In the genomic region with DNA sequence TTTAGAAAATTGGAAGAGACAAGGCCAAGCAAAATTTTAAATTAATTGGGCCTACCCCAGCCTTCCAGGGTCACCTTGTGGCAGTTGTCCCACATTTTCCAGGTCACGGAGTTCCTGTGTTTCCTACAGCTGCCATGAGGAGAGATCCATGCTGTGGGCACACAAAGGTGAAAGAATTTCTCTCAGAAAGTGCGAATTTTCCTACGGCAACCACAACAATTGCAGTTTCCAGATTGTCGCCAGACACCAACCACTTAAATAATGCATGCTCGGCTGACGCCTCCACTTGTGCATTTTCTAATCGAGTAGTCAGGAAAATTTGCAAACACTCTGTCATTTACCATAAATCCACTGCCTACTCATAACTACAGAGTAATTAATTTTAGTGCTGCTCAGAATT, we compare ENCODE assay signal across 22 cellular contexts.
"Had no signal": no experiment of that assay in that cellular context is flagged by ENCODE, and none has a peak within 500 bp of the region (broad histone marks: within the 10 kb centered on the region; RNA-seq: fewer than 3 reads in every experiment).

No MANE protein-coding gene starts in this region.

- H3K4me1 Mint-ChIP-seq: activated naive CD8-positive, alpha-beta T cell treated with anti-CD3 and anti-CD28 coated beads for 36 hours; memory B cell had no signal

- H3K9me3 Mint-ChIP-seq: T-helper 1 cell treated with Interleukin-12 subunit alpha and Interleukin-12 subunit beta and Interleukin-4 antibody, amounts not matched to agents 30 μg/mL and 1 μg/mL, for 36 hours; WTC11 had no signal

- H3K36me3 ChIP-seq: heart left ventricle, spleen, tibial nerve had no signal

- H3K27ac Mint-ChIP-seq: activated naive CD8-positive, alpha-beta T cell treated with anti-CD3 and anti-CD28 coated beads for 36 hours; activated T-helper 2 cell treated with anti-CD3 and anti-CD28 coated beads, Interferon-gamma antibody, Interleukin-2, Interleukin-4, amounts not matched to agents 10 μg/mL and 5 μg/mL and 100 μg/mL, durations not matched to agents 14 hours and 24 hours and 36 hours; memory B cell; nephron progenitor cell; T-helper 1 cell treated with Interleukin-12 subunit alpha and Interleukin-12 subunit beta and Interleukin-4 antibody, amounts not matched to agents 30 μg/mL and 1 μg/mL, for 36 hours; WTC11 had no signal

- H3K27me3 Mint-ChIP-seq: activated naive CD8-positive, alpha-beta T cell treated with anti-CD3 and anti-CD28 coated beads for 36 hours; memory B cell had no signal

- H3K36me3 Mint-ChIP-seq: activated naive CD8-positive, alpha-beta T cell treated with anti-CD3 and anti-CD28 coated beads for 36 hours; memory B cell; WTC11 had no signal

- H3K27ac ChIP-seq: epithelial cell of prostate, heart left ventricle, spleen, tibial nerve had no signal

- DNase-seq: activated CD4-positive, alpha-beta T cell treated with anti-CD3 and anti-CD28 coated beads, Interleukin-2, amount 50 U/mL, for 48 hours; activated CD8-positive, alpha-beta memory T cell treated with anti-CD3 and anti-CD28 coated beads, Interleukin-2, amount 50 U/mL, for 48 hours; activated naive CD4-positive, alpha-beta T cell; activated naive CD8-positive, alpha-beta T cell treated with anti-CD3 and anti-CD28 coated beads for 36 hours; activated T-cell treated with anti-CD3 and anti-CD28 coated beads, Interleukin-2, amount 50 U/mL, for 4 hours; heart left ventricle; islet precursor cell; left cardiac atrium; mucosa of descending colon; nephron progenitor cell; posterior cingulate gyrus; spleen; stimulated activated CD4-positive, alpha-beta T cell treated with anti-CD3 and anti-CD28 coated beads, Interleukin-4, amount 100 ng/mL, for 24 hours; stimulated activated naive CD4-positive, alpha-beta T cell treated with Interleukin-2 at 50 U/mL for 16 hours; substantia nigra; T1000 had no signal

- H3K4me1 ChIP-seq: spleen had no signal

- ATAC-seq: activated T-cell treated with anti-CD3 and anti-CD28 coated beads, Interleukin-2, amount 50 U/mL, for 4 hours; heart left ventricle; left cardiac atrium; mucosa of descending colon; WTC11 had no signal

- H3K4me3 Mint-ChIP-seq: activated naive CD8-positive, alpha-beta T cell treated with anti-CD3 and anti-CD28 coated beads for 36 hours; activated T-cell treated with anti-CD3 and anti-CD28 coated beads, Interleukin-2, amount 50 U/mL, for 4 hours; memory B cell; nephron progenitor cell; T-helper 1 cell treated with Interleukin-12 subunit alpha and Interleukin-12 subunit beta and Interleukin-4 antibody, amounts not matched to agents 30 μg/mL and 1 μg/mL, for 36 hours; WTC11 had no signal

- H3K9me3 ChIP-seq: heart left ventricle, mucosa of descending colon, spleen, tibial nerve had no signal

- H3K27me3 ChIP-seq: spleen, tibial nerve had no signal

- H3K4me3 ChIP-seq: heart left ventricle, mucosa of descending colon, spleen, tibial nerve had no signal
